Comparison of ENCODE assay signal across 22 cellular contexts in the genomic region with DNA sequence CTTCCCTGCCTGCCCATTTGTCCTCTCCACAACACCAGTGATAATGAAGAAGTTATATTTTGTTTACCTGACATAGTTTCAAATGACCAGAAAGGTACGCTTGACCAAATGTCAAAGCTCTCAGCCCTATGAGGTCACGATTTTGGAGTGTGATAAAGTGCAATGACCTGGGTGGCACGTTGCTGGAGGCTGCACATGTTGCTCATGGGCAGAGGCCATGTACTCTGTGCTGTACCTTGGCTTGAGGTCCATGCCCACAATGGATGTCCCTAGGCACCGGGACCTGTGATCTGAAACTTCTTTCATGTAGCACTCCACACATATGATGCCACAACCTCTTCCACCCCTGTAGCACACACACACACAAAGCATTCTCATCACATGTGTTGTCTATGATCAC.
DNase-seq lines count a peak whose midpoint lies in the region; ATAC-seq, FAIRE-seq and TF ChIP-seq lines count a peak whose summit lies in the region.
"Had no signal": no experiment of that assay in that cellular context is flagged by ENCODE, and none has a peak within 500 bp of the region (broad histone marks: within the 10 kb centered on the region; RNA-seq: fewer than 3 reads in every experiment).

No MANE protein-coding gene starts in this region.

- POLR2A ChIA-PET in A549 (lab: Yijun Ruan, JAX) (no interaction called here), PC-9 (lab: Charles Lee; ENCODE audit: unreplicated experiment) (no interaction called here)

- BruUV-seq in PC-9 (replicated peaks; lab: Mats Ljungman, UMichigan), result no TSS peak

- no peaks in the 10 kb centered on the region for H3K36me3 Mint-ChIP-seq in CD14-positive monocyte
- H3K36me3 Mint-ChIP-seq: CD8-positive, alpha-beta T cell had no signal

- in situ Hi-C loops in gastrocnemius medialis (cut with MboI; ENCODE audit: low sequenced_read_pairs in 4 of 4), result loop anchor here in 2 of 4 donors (10.0 to 25.0 kb wide), 2 partner anchors 169 to 177 kb away; no protein-coding TSS in a partner anchor

- H3K9me3 ChIP-seq in A549 (no peaks in the 10 kb centered on the region), PC-9 (ENCODE audit: insufficient read depth, low read depth) (no peaks in the 10 kb centered on the region), gastrocnemius medialis (no peaks in the 10 kb centered on the region), SJCRH30 (replicated peaks) (no peaks in the 10 kb centered on the region)
- H3K9me3 ChIP-seq: BLaER1, HAP-1, MG63 had no signal

- peaks cover 9% of the 10 kb centered on the region; the same call in 1 of the 2 replicates for H3F3A ChIP-seq in PC-9 (ENCODE audit: insufficient read depth, low read depth)

- H3K9me2 ChIP-seq in PC-9 (ENCODE audit: insufficient read depth), result no peaks in the 10 kb centered on the region

- peaks cover 0 to 2% (median 0%) of the 10 kb centered on the region in 7 donors for H3K9me3 Mint-ChIP-seq in CD14-positive monocyte
- H3K9me3 Mint-ChIP-seq: CD8-positive, alpha-beta T cell had no signal

- H2AFZ ChIP-seq in PC-9, result no peak overlapping the region

- intact Hi-C loops in PC-9 (cut with micrococcal nuclease; ENCODE audit: unreplicated experiment), result loop anchor here (10.0 kb wide), 1 partner anchor 221 kb away; no protein-coding TSS in a partner anchor
- intact Hi-C loops in gastrocnemius medialis (cut with DNase I; ENCODE audit: low total_unique reads), result loop anchor here (2.0 to 10.0 kb wide), 3 partner anchors 167 to 431 kb away; partner anchors contain the start of gene TPD52L1
- intact Hi-C loops in CD14-positive monocyte (cut with micrococcal nuclease), result no loop called here

- no peak for TF ChIP-seq RAD21 in A549 (conservative IDR thresholded peaks at IDR 0.05 in 1 of 2, IDR thresholded peaks at IDR 0.05 in 1 of 2)

- H3K36me3 ChIP-seq in PC-9 (ENCODE audit: low read depth) (no peaks in the 10 kb centered on the region), gastrocnemius medialis (no peaks in the 10 kb centered on the region), SJCRH30 (no peaks in the 10 kb centered on the region)
- H3K36me3 ChIP-seq: BLaER1, HAP-1, MG63 had no signal

- H3K4me2 ChIP-seq in A549, result peak overlapping the region; percentile 26; the same call in 1 of the 3 replicates
- 0 out of 2 replicates have a peak overlapping the region, but pooled peaks have one; percentile 21 for H3K4me2 ChIP-seq in PC-9
- H3K4me2 ChIP-seq: BLaER1 had no signal

- no peak for TF ChIP-seq CTCF in A549 (IDR thresholded peaks at IDR 0.05)
- TF ChIP-seq CTCF in PC-9 (conservative IDR thresholded peaks at IDR 0.05), result no peak
- TF ChIP-seq CTCF in gastrocnemius medialis (IDR thresholded peaks at IDR 0.05 in 4 of 5, conservative IDR thresholded peaks at IDR 0.05 in 1 of 5), result no peak
- no peak for TF ChIP-seq CTCF in CD14-positive monocyte (IDR thresholded peaks at IDR 0.05)

- H3K79me2 ChIP-seq in PC-9 (ENCODE audit: low read depth), result no peaks in the 10 kb centered on the region

- TF ChIP-seq POLR2A in A549 (IDR thresholded peaks at IDR 0.05; ENCODE audit: low read length) (no peak), gastrocnemius medialis (IDR thresholded peaks at IDR 0.05) (no peak)

- FAIRE-seq in A549 (lab: Jason Lieb, UNC), result no peak
- FAIRE-seq: A204.1, GM12892, GM18507 had no signal

- TF ChIP-seq EP300 in A549 (IDR thresholded peaks at IDR 0.05), result no peak

- peaks cover 2 to 7% (median 3%) of the 10 kb centered on the region in 3 donors for H3K27me3 Mint-ChIP-seq in CD14-positive monocyte (ENCODE audit: low read depth in 3 of 3)

- H3K4me1 ChIP-seq in A549, result peaks cover 21% of the 10 kb centered on the region
- H3K4me1 ChIP-seq in PC-9 (replicated peaks; ENCODE audit: insufficient read depth), result peaks cover 24% of the 10 kb centered on the region
- peaks cover 14 to 17% of the 10 kb centered on the region in 2 donors for H3K4me1 ChIP-seq in gastrocnemius medialis
- peaks cover 3% of the 10 kb centered on the region; the same call in 1 of the 2 replicates for H3K4me1 ChIP-seq in SJCRH30
- H3K4me1 ChIP-seq: BLaER1, HAP-1 had no signal

- DNase-seq in A549 (ENCODE audit: low read depth in 1 of 2, low spot score in 1 of 2) (no peak), PC-9 (no peak), globus pallidus (ENCODE audit: low spot score) (peak; percentile 7), gastrocnemius medialis (no peak), SJCRH30 (no peak), CD14-positive monocyte (ENCODE audit: low spot score) (no peak), cerebellum (ENCODE audit: low spot score) (no peak)
- DNase-seq: CD8-positive, alpha-beta T cell; DMS79; MG63; NCI-H1048; NCI-H1436; NCI-H2029; NCI-H2171; NCI-H526 had no signal

- no peak overlapping the region for H3K4me3 Mint-ChIP-seq in CD14-positive monocyte
- H3K4me3 Mint-ChIP-seq: CD8-positive, alpha-beta T cell had no signal

- H3K4me1 Mint-ChIP-seq in CD14-positive monocyte, result no peaks in the 10 kb centered on the region

- no peaks in the 10 kb centered on the region for H4K20me1 ChIP-seq in PC-9 (ENCODE audit: insufficient read depth)
- H4K20me1 ChIP-seq: BLaER1 had no signal

- ATAC-seq in A549 (no peak), gastrocnemius medialis (no peak), HG02884 (IDR thresholded peaks at IDR 0.05; ENCODE audit: unreplicated experiment) (no peak)
- ATAC-seq: CD8-positive, alpha-beta T cell had no signal

- H3K27me3 ChIP-seq in PC-9 (ENCODE audit: insufficient read depth, low read depth), result no peaks in the 10 kb centered on the region
- no peaks in the 10 kb centered on the region for H3K27me3 ChIP-seq in gastrocnemius medialis
- no peaks in the 10 kb centered on the region for H3K27me3 ChIP-seq in SJCRH30
- H3K27me3 ChIP-seq: BLaER1, MG63 had no signal

- no peak overlapping the region for H3K4me3 ChIP-seq in A549
- no peak overlapping the region for H3K4me3 ChIP-seq in PC-9
- H3K4me3 ChIP-seq in gastrocnemius medialis, result no peak overlapping the region
- no peak overlapping the region for H3K4me3 ChIP-seq in SJCRH30
- H3K4me3 ChIP-seq: BLaER1, HAP-1, MG63 had no signal

- H3K27ac ChIP-seq in A549 (no peak overlapping the region), PC-9 (no peak overlapping the region), gastrocnemius medialis (peak overlapping the region; percentile 84 to 88 (median 87)), SJCRH30 (no peak overlapping the region)
- H3K27ac ChIP-seq: BLaER1, HL-60 had no signal

- CTCF ChIA-PET in A549 (lab: Yijun Ruan, JAX) (no interaction called here), PC-9 (lab: Charles Lee) (no interaction called here)

- WGBS in A549 (ENCODE audit: missing lambda C conversion rate), result 61% methylated on average over 4 of the region's 4 CpGs

- no peak overlapping the region for H3K27ac Mint-ChIP-seq in CD14-positive monocyte
- H3K27ac Mint-ChIP-seq: CD8-positive, alpha-beta T cell had no signal

TF ChIP-seq in A549, 52 proteins besides CTCF, POLR2A, EP300 and RAD21:
- TF ChIP-seq ZSCAN20 (CRISPR knock-in tag; IDR thresholded peaks at IDR 0.05) (no peak), CBX8 (IDR thresholded peaks at IDR 0.05) (no peak), JUNB (IDR thresholded peaks at IDR 0.05) (no peak), ELK1 (IDR thresholded peaks at IDR 0.05; ENCODE audit: low read depth, low read length) (no peak), HOXB13 (CRISPR knock-in tag; IDR thresholded peaks at IDR 0.05; ENCODE audit: low read depth) (no peak), ESRRA (IDR thresholded peaks at IDR 0.05; ENCODE audit: borderline replicate concordance, low read length) (no peak), KDM5A (IDR thresholded peaks at IDR 0.05) (no peak)
- TF ChIP-seq, protein P1, sequence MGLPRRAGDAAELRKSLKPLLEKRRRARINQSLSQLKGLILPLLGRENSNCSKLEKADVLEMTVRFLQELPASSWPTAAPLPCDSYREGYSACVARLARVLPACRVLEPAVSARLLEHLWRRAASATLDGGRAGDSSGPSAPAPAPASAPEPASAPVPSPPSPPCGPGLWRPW (IDR thresholded peaks at IDR 0.05), result no peak
- TF ChIP-seq, protein P2, sequence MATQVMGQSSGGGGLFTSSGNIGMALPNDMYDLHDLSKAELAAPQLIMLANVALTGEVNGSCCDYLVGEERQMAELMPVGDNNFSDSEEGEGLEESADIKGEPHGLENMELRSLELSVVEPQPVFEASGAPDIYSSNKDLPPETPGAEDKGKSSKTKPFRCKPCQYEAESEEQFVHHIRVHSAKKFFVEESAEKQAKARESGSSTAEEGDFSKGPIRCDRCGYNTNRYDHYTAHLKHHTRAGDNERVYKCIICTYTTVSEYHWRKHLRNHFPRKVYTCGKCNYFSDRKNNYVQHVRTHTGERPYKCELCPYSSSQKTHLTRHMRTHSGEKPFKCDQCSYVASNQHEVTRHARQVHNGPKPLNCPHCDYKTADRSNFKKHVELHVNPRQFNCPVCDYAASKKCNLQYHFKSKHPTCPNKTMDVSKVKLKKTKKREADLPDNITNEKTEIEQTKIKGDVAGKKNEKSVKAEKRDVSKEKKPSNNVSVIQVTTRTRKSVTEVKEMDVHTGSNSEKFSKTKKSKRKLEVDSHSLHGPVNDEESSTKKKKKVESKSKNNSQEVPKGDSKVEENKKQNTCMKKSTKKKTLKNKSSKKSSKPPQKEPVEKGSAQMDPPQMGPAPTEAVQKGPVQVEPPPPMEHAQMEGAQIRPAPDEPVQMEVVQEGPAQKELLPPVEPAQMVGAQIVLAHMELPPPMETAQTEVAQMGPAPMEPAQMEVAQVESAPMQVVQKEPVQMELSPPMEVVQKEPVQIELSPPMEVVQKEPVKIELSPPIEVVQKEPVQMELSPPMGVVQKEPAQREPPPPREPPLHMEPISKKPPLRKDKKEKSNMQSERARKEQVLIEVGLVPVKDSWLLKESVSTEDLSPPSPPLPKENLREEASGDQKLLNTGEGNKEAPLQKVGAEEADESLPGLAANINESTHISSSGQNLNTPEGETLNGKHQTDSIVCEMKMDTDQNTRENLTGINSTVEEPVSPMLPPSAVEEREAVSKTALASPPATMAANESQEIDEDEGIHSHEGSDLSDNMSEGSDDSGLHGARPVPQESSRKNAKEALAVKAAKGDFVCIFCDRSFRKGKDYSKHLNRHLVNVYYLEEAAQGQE (IDR thresholded peaks at IDR 0.05), result no peak

Comparison
In these comparisons a context has a peak if more than half of its experiments do, and no peak if none do; other contexts are left out.
1. H3K27ac ChIP-seq: peak in gastrocnemius medialis (4 of 4); none in A549 (0 of 2), PC-9 (single experiment) and SJCRH30 (single experiment).
2. intact Hi-C loops: an anchor here in PC-9 (10.0 kb wide) and gastrocnemius medialis (2.0 to 10.0 kb wide); none called in CD14-positive monocyte.